In the genomic region with DNA sequence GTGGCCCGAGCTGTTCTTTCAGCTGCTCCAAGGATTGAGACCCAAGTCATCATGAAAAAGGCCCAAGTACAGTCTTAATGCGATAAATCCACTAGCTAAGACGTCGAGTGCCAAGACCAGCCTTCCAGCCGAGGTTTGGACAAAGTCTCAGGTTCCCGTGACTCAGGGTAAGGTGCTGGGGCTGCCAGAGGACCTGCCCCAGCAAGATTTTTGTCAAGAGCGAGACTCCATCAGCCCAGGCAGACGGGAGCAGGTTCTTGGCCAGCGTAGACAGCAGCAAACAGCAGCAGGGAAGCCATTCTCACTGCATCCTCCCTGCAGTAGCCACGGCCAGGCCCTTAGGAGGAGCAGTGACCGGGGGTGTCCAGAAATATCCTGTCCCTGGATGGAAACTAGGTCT, we compare ENCODE assay signal across 19 cellular contexts. TPM values are rescaled to one million over a fixed set of nuclear protein-coding genes. Genes with fewer than 3 reads are reported as not detected.
A peak's percentile ranks its signal among the peaks of the same experiment; 100 is the strongest.
DNase-seq lines count a peak whose midpoint lies in the region; ATAC-seq, FAIRE-seq and TF ChIP-seq lines count a peak whose summit lies in the region.
"Had no signal": no experiment of that assay in that cellular context is flagged by ENCODE, and none has a peak within 500 bp of the region (broad histone marks: within the 10 kb centered on the region; RNA-seq: fewer than 3 reads in every experiment).

No MANE protein-coding gene starts in this region.

- in situ Hi-C loops in IMR-90 (cut with MboI; ENCODE audit: low sequenced_read_pairs): loop anchor here (5.0 kb wide), 1 partner anchor 63 kb away; no protein-coding TSS in a partner anchor
- in situ Hi-C loops in GM12878 (cut with MboI): loop anchor here (5.0 kb wide), 1 partner anchor 63 kb away; no protein-coding TSS in a partner anchor

- FAIRE-seq in GM12878 (lab: Jason Lieb, UNC): no peak
- FAIRE-seq: TTC549 had no signal

- no peak overlapping the region for H2AK9ac ChIP-seq in IMR-90 (replicated peaks; ENCODE audit: low read depth, low read length, poor library complexity)

- TF ChIP-seq EP300 in GM12878 (IDR thresholded peaks at IDR 0.05; ENCODE audit: borderline replicate concordance in 1 of 2, control insufficient read depth in 1 of 2, low read depth in 2 of 2, low read length in 2 of 2) (no peak), ovary (IDR thresholded peaks at IDR 0.05) (no peak)

- H3K4me2 ChIP-seq in IMR-90 (ENCODE audit: low read depth, low read length): no peak overlapping the region
- peak overlapping the region; percentile 60; the same call in 1 of the 2 replicates for H3K4me2 ChIP-seq in GM12878 (ENCODE audit: control insufficient read depth, insufficient read depth)
- no peak overlapping the region for H3K4me2 ChIP-seq in trophoblast cell (ENCODE audit: low read length)
- H3K4me2 ChIP-seq: SK-N-SH had no signal

- H3K79me1 ChIP-seq in IMR-90 (ENCODE audit: low read depth in 1 of 2, low read length in 2 of 2) (peaks cover 15 to 52% of the 10 kb centered on the region in 2 experiments; a peak in 3 of 4 replicates), trophoblast cell (ENCODE audit: low read length) (peaks cover 4% of the 10 kb centered on the region)

- H4K91ac ChIP-seq in IMR-90 (ENCODE audit: insufficient read depth, low read depth, low read length) (no peak overlapping the region), trophoblast cell (ENCODE audit: low read depth, low read length) (no peak overlapping the region)

- no CpG with 5 or more reads among the region's 11 CpGs for WGBS in IMR-90 (ENCODE audit: extremely low coverage in 2 of 2, insufficient read length in 1 of 2), 2 experiments
- WGBS in GM12878 (ENCODE audit: insufficient coverage, insufficient replicate concordance, low lambda C conversion rate, missing lambda C conversion rate): 94% methylated on average over 11 of the region's 11 CpGs
- no CpG with 5 or more reads among the region's 11 CpGs for WGBS in trophoblast cell (ENCODE audit: extremely low coverage, insufficient coverage, insufficient read length)
- WGBS in ovary, 3 donors: 80 to 83% (median 82%) methylated on average over 10 to 11 of the region's 11 CpGs

- H3K27me3 Mint-ChIP-seq in activated CD8-positive, alpha-beta T cell treated with anti-CD3 and anti-CD28 coated beads for 36 hours: no peaks in the 10 kb centered on the region
- no peaks in the 10 kb centered on the region for H3K27me3 Mint-ChIP-seq in activated CD8-positive, alpha-beta T cell treated with anti-CD3 and anti-CD28 coated beads, Interleukin-2, amount 10 ng/mL, durations not matched to agents 7 days and 5 days (ENCODE audit: low read depth)

- H2AFZ ChIP-seq in IMR-90 (replicated peaks; ENCODE audit: low read length, poor library complexity) (no peak overlapping the region), GM12878 (ENCODE audit: control insufficient read depth, low read depth, low read length) (no peak overlapping the region), trophoblast cell (ENCODE audit: insufficient read depth, low read length, poor library complexity) (no peak overlapping the region)

- peaks cover 38% of the 10 kb centered on the region for H3K79me2 ChIP-seq in GM12878 (ENCODE audit: control insufficient read depth, insufficient read depth, low read length)
- H3K79me2 ChIP-seq in trophoblast cell (ENCODE audit: control insufficient read depth, insufficient read depth, low read length, poor library complexity): peaks cover 12% of the 10 kb centered on the region

- POLR2A ChIA-PET in activated CD8-positive, alpha-beta T cell treated with anti-CD3 and anti-CD28 coated beads for 36 hours (lab: Charles Lee): no interaction called here
- POLR2A ChIA-PET in activated CD8-positive, alpha-beta T cell treated with anti-CD3 and anti-CD28 coated beads, Interleukin-2, amount 10 ng/mL, durations not matched to agents 7 days and 5 days (lab: Charles Lee): no interaction called here
- POLR2A ChIA-PET in IMR-90 (lab: Charles Lee; ENCODE audit: unreplicated experiment) (no interaction called here), GM12878 (lab: Charles Lee) (interaction anchor here (0.5 to 0.7 kb wide), 2 partner anchors 61 to 214 kb away, joined by 3 to 9 read pairs; no protein-coding TSS in a partner anchor)

- H4K20me1 ChIP-seq in IMR-90 (ENCODE audit: insufficient read depth, low read length): peaks cover 6% of the 10 kb centered on the region
- no peaks in the 10 kb centered on the region for H4K20me1 ChIP-seq in GM12878 (ENCODE audit: control insufficient read depth, insufficient read depth)

- no peak for DNase-seq in activated CD8-positive, alpha-beta T cell treated with anti-CD3 and anti-CD28 coated beads for 36 hours
- DNase-seq in activated CD8-positive, alpha-beta T cell treated with anti-CD3 and anti-CD28 coated beads, Interleukin-2, amount 10 ng/mL, durations not matched to agents 7 days and 5 days: no peak
- DNase-seq in IMR-90 (no peak), GM12878 (ENCODE audit: low read depth, low spot score) (no peak), trophoblast cell (peak in 1 of 2 donors; percentile 22), ovary (no peak)
- no peak for DNase-seq in stimulated activated CD4-positive, alpha-beta T cell treated with anti-CD3 and anti-CD28 coated beads, Interleukin-2, amount 100 ng/mL, for 48 hours
- DNase-seq: 8988T; activated CD4-positive, alpha-beta T cell treated with anti-CD3 and anti-CD28 coated beads, Interleukin-2, amount 50 U/mL, for 48 hours; activated naive CD4-positive, alpha-beta T cell; HCEC 1CT; NCI-H1436; NCI-H2227 treated with DMSO at 0.1 percent for 48 hours; SK-N-SH; spleen had no signal

- no peak overlapping the region for H2BK20ac ChIP-seq in IMR-90 (ENCODE audit: low read depth, low read length)

- intact Hi-C loops in activated CD8-positive, alpha-beta T cell treated with anti-CD3 and anti-CD28 coated beads for 36 hours (cut with micrococcal nuclease): no loop called here
- intact Hi-C loops in IMR-90 (cut with micrococcal nuclease): no loop called here
- intact Hi-C loops in GM12878 (cut with micrococcal nuclease; ENCODE audit: unreplicated experiment): no loop called here
- intact Hi-C loops in ovary (cut with DNase I): loop anchor here in 2 of 4 donors (5.0 kb wide), 1 partner anchor 63 kb away; no protein-coding TSS in a partner anchor

- H4K8ac ChIP-seq in IMR-90 (ENCODE audit: low read depth in 2 of 2, low read length in 2 of 2) (no peak overlapping the region), trophoblast cell (ENCODE audit: low read depth, low read length) (no peak overlapping the region)

- H3K18ac ChIP-seq in IMR-90 (ENCODE audit: low read depth, low read length) (no peak overlapping the region), trophoblast cell (ENCODE audit: low read length) (no peak overlapping the region)

- dilution Hi-C loops in IMR-90 (cut with HindIII; ENCODE audit: low sequenced_read_pairs, unreplicated experiment): no loop called here

- no peak overlapping the region for H2BK15ac ChIP-seq in IMR-90 (ENCODE audit: low read depth, low read length)

- H3K4me3 ChIP-seq in IMR-90 (ENCODE audit: insufficient read depth, low read depth, low read length) (no peak overlapping the region), GM12878 (no peak overlapping the region), trophoblast cell (ENCODE audit: low read depth, low read length) (no peak overlapping the region), ovary (no peak overlapping the region)
- H3K4me3 ChIP-seq: gastroesophageal sphincter, spleen had no signal

- SMC1A ChIA-PET in GM12878 (lab: Charles Lee; ENCODE audit: uncharacterized antibody, unreplicated experiment): no interaction called here

- H3K4me1 Mint-ChIP-seq in activated CD8-positive, alpha-beta T cell treated with anti-CD3 and anti-CD28 coated beads for 36 hours (ENCODE audit: low read depth): peaks cover 30% of the 10 kb centered on the region
- peaks cover 39% of the 10 kb centered on the region for H3K4me1 Mint-ChIP-seq in activated CD8-positive, alpha-beta T cell treated with anti-CD3 and anti-CD28 coated beads, Interleukin-2, amount 10 ng/mL, durations not matched to agents 7 days and 5 days (ENCODE audit: low read depth)

- H3K4me3 Mint-ChIP-seq in activated CD8-positive, alpha-beta T cell treated with anti-CD3 and anti-CD28 coated beads for 36 hours: peak overlapping the region; percentile 85
- no peak overlapping the region for H3K4me3 Mint-ChIP-seq in activated CD8-positive, alpha-beta T cell treated with anti-CD3 and anti-CD28 coated beads, Interleukin-2, amount 10 ng/mL, durations not matched to agents 7 days and 5 days

- 0 out of 2 replicates have a peak, but pooled peaks cover 3% of the 10 kb centered on the region for H3K9me1 ChIP-seq in IMR-90 (ENCODE audit: insufficient read depth, low read length)

- H3K4me1 ChIP-seq in IMR-90 (ENCODE audit: control insufficient read depth, insufficient read depth, low read length): peaks cover 5% of the 10 kb centered on the region; the same call in 1 of the 2 replicates
- H3K4me1 ChIP-seq in GM12878 (ENCODE audit: control insufficient read depth, insufficient read depth, low read length): peaks cover 22% of the 10 kb centered on the region
- peaks cover 6 to 9% of the 10 kb centered on the region in 2 experiments for H3K4me1 ChIP-seq in trophoblast cell (ENCODE audit: control insufficient read depth in 1 of 2, insufficient read depth in 2 of 2, low read length in 2 of 2)
- peaks cover 2% of the 10 kb centered on the region for H3K4me1 ChIP-seq in ovary (ENCODE audit: insufficient read depth)

- H3K27me3 ChIP-seq in IMR-90 (ENCODE audit: control insufficient read depth, insufficient read depth, low read length) (no peaks in the 10 kb centered on the region), GM12878 (replicated peaks in 1 of 2; ENCODE audit: control insufficient read depth in 2 of 2, insufficient read depth in 2 of 2, low read length in 1 of 2) (no peaks in the 10 kb centered on the region), trophoblast cell (ENCODE audit: insufficient read depth, low read length) (no peaks in the 10 kb centered on the region), ovary (no peaks in the 10 kb centered on the region)
- H3K27me3 ChIP-seq: gastroesophageal sphincter, spleen had no signal

- H2BK120ac ChIP-seq in IMR-90 (ENCODE audit: low read depth, low read length): no peak overlapping the region
- no peak overlapping the region for H2BK120ac ChIP-seq in trophoblast cell (ENCODE audit: insufficient read depth, low read length, poor library complexity)

- H3K23ac ChIP-seq in IMR-90 (ENCODE audit: low read depth, low read length) (no peak overlapping the region), trophoblast cell (ENCODE audit: low read length) (no peak overlapping the region)

- no peak overlapping the region for H4K12ac ChIP-seq in trophoblast cell (ENCODE audit: low read depth, low read length)

- no peak for TF ChIP-seq CTCF in activated CD8-positive, alpha-beta T cell treated with anti-CD3 and anti-CD28 coated beads for 36 hours (IDR thresholded peaks at IDR 0.05)
- TF ChIP-seq CTCF in IMR-90 (conservative IDR thresholded peaks at IDR 0.05; ENCODE audit: low read depth, low read length) (no peak), GM12878 (IDR thresholded peaks at IDR 0.05 in 2 of 3, conservative IDR thresholded peaks at IDR 0.05 in 1 of 3; ENCODE audit: control insufficient read depth in 2 of 3, extremely low read depth in 1 of 3, insufficient read depth in 1 of 3, low read depth in 3 of 3, low read length in 3 of 3) (no peak), ovary (IDR thresholded peaks at IDR 0.05) (no peak)

- no peak for ATAC-seq in activated CD8-positive, alpha-beta T cell treated with anti-CD3 and anti-CD28 coated beads for 36 hours
- no peak for ATAC-seq in activated CD8-positive, alpha-beta T cell treated with anti-CD3 and anti-CD28 coated beads, Interleukin-2, amount 10 ng/mL, durations not matched to agents 7 days and 5 days
- no peak for ATAC-seq in IMR-90 (ENCODE audit: low read depth)
- ATAC-seq in GM12878: no peak
- no peak for ATAC-seq in GM18873 (IDR thresholded peaks at IDR 0.05; ENCODE audit: low FRiP score, unreplicated experiment)
- ATAC-seq: gastroesophageal sphincter had no signal

- no peaks in the 10 kb centered on the region for H3K9me3 Mint-ChIP-seq in activated CD8-positive, alpha-beta T cell treated with anti-CD3 and anti-CD28 coated beads for 36 hours
- H3K9me3 Mint-ChIP-seq in activated CD8-positive, alpha-beta T cell treated with anti-CD3 and anti-CD28 coated beads, Interleukin-2, amount 10 ng/mL, durations not matched to agents 7 days and 5 days (ENCODE audit: insufficient read depth): no peaks in the 10 kb centered on the region

- RAD21 ChIA-PET in GM12878 (lab: Charles Lee; ENCODE audit: unreplicated experiment): no interaction called here

- peaks cover 44% of the 10 kb centered on the region for H3K36me3 Mint-ChIP-seq in activated CD8-positive, alpha-beta T cell treated with anti-CD3 and anti-CD28 coated beads for 36 hours (ENCODE audit: low read depth)
- H3K36me3 Mint-ChIP-seq in activated CD8-positive, alpha-beta T cell treated with anti-CD3 and anti-CD28 coated beads, Interleukin-2, amount 10 ng/mL, durations not matched to agents 7 days and 5 days (ENCODE audit: low read depth): peaks cover 49% of the 10 kb centered on the region

- H4K5ac ChIP-seq in IMR-90 (ENCODE audit: low read depth, low read length): no peak overlapping the region

- CTCF ChIA-PET in activated CD8-positive, alpha-beta T cell treated with anti-CD3 and anti-CD28 coated beads for 36 hours (lab: Charles Lee): interaction anchor here (1.2 kb wide), 1 partner anchor 18 kb away, joined by 3 read pairs; no protein-coding TSS in a partner anchor
- CTCF ChIA-PET in activated CD8-positive, alpha-beta T cell treated with anti-CD3 and anti-CD28 coated beads, Interleukin-2, amount 10 ng/mL, durations not matched to agents 7 days and 5 days (lab: Charles Lee): interaction anchor here (0.6 kb wide), 1 partner anchor 10 kb away, joined by 3 read pairs; no protein-coding TSS in a partner anchor
- CTCF ChIA-PET in IMR-90 (lab: Yijun Ruan, JAX) (no interaction called here), GM12878 (lab: Yijun Ruan, JAX) (interaction anchor here (1.3 kb wide), 1 partner anchor 15 kb away, joined by 3 read pairs; no protein-coding TSS in a partner anchor)

- no peak overlapping the region for H2AK5ac ChIP-seq in IMR-90 (ENCODE audit: low read depth, low read length)
- no peak overlapping the region for H2AK5ac ChIP-seq in trophoblast cell (ENCODE audit: low read length)

- H2BK5ac ChIP-seq in IMR-90 (ENCODE audit: low read depth, low read length, poor library complexity, severe bottlenecking) (no peak overlapping the region), trophoblast cell (ENCODE audit: low read depth, low read length, poor library complexity) (no peak overlapping the region)

- H3K36me3 ChIP-seq in IMR-90 (ENCODE audit: control insufficient read depth, insufficient read depth, low read length) (peaks cover 24% of the 10 kb centered on the region), GM12878 (ENCODE audit: control insufficient read depth in 2 of 2, insufficient read depth in 2 of 2, low read length in 1 of 2) (peaks cover 0 to 12% of the 10 kb centered on the region in 2 experiments; a peak in 3 of 4 replicates), trophoblast cell (ENCODE audit: control insufficient read depth in 1 of 2, insufficient read depth in 2 of 2, low read length in 2 of 2) (peaks cover 28 to 30% of the 10 kb centered on the region in 2 experiments), ovary (no peaks in the 10 kb centered on the region)

- no peak overlapping the region for H3K14ac ChIP-seq in IMR-90 (replicated peaks; ENCODE audit: low read depth, low read length)
- no peak overlapping the region for H3K14ac ChIP-seq in trophoblast cell (ENCODE audit: low read length)

- peak overlapping the region; percentile 43 for H3K27ac Mint-ChIP-seq in activated CD8-positive, alpha-beta T cell treated with anti-CD3 and anti-CD28 coated beads for 36 hours
- H3K27ac Mint-ChIP-seq in activated CD8-positive, alpha-beta T cell treated with anti-CD3 and anti-CD28 coated beads, Interleukin-2, amount 10 ng/mL, durations not matched to agents 7 days and 5 days: no peak overlapping the region

- H3K4ac ChIP-seq in IMR-90 (ENCODE audit: low read depth, low read length) (no peak overlapping the region), trophoblast cell (ENCODE audit: low read depth, low read length) (peak overlapping the region; percentile 2)

- TF ChIP-seq POLR2A in IMR-90 (IDR thresholded peaks at IDR 0.05; ENCODE audit: low read depth, low read length): no peak
- TF ChIP-seq POLR2A in GM12878 (IDR thresholded peaks at IDR 0.05; ENCODE audit: low read depth, low read length): no peak; the same call in 1 of the 2 replicates
- no peak for TF ChIP-seq POLR2A in ovary (IDR thresholded peaks at IDR 0.05)

- H3K9me3 ChIP-seq in IMR-90 (ENCODE audit: control insufficient read depth, insufficient read depth, low read length) (no peaks in the 10 kb centered on the region), GM12878 (replicated peaks; ENCODE audit: control insufficient read depth, insufficient read depth, low read length) (no peaks in the 10 kb centered on the region), trophoblast cell (ENCODE audit: insufficient read depth, low read depth, low read length) (no peaks in the 10 kb centered on the region), ovary (no peaks in the 10 kb centered on the region)
- H3K9me3 ChIP-seq: gastroesophageal sphincter, SK-N-SH, spleen had no signal

- H3K27ac ChIP-seq in IMR-90 (ENCODE audit: insufficient read depth, low read length) (no peak overlapping the region), GM12878 (ENCODE audit: control insufficient read depth, insufficient read depth) (no peak overlapping the region), trophoblast cell (ENCODE audit: low read depth, low read length) (no peak overlapping the region), ovary (no peak overlapping the region)
- H3K27ac ChIP-seq: C4-2B, gastroesophageal sphincter had no signal

- H3K56ac ChIP-seq in IMR-90 (ENCODE audit: extremely low read depth, insufficient read depth, low read length): no peak overlapping the region

- no peak overlapping the region for H2BK12ac ChIP-seq in trophoblast cell (ENCODE audit: low read length)

- no peak for TF ChIP-seq RAD21 in IMR-90 (IDR thresholded peaks at IDR 0.05; ENCODE audit: low read length)
- TF ChIP-seq RAD21 in GM12878 (IDR thresholded peaks at IDR 0.05; ENCODE audit: insufficient read depth, low read depth, low read length): no peak

- H3K9ac ChIP-seq in IMR-90 (ENCODE audit: low read depth, low read length): no peak overlapping the region
- H3K9ac ChIP-seq in GM12878 (ENCODE audit: control insufficient read depth, insufficient read depth, low read length): no peak overlapping the region
- H3K9ac ChIP-seq in trophoblast cell (ENCODE audit: low read length): no peak overlapping the region
- H3K9ac ChIP-seq: SK-N-SH had no signal

- BruUV-seq in IMR-90 (replicated peaks; lab: Mats Ljungman, UMichigan) (TSS peak; percentile 56), GM12878 (replicated peaks; lab: Mats Ljungman, UMichigan) (no TSS peak)

RNA-seq across cellular contexts. Expression of gene FEM1A, which starts 3.4 kb away (rescaled TPM):
- total RNA-seq in activated CD8-positive, alpha-beta T cell treated with anti-CD3 and anti-CD28 coated beads for 36 hours: 10 to 100 TPM; 11.4 TPM
- total RNA-seq in activated CD8-positive, alpha-beta T cell treated with anti-CD3 and anti-CD28 coated beads, Interleukin-2, amount 10 ng/mL, durations not matched to agents 7 days and 5 days: 10 to 100 TPM; 12.3 to 12.7 TPM
- total RNA-seq in IMR-90 (2012; rRNA removed) (8.6 and 8.8 TPM in 2 replicates), GM12878 (2014; rRNA removed) (14.0 and 17.4 TPM in 2 replicates), GM12878 (2014; rRNA removed; fragmentation: Illumina TruSeq; extraction: Trizol) (5.7 and 6.9 TPM in 2 replicates), GM12878 (2021) (14.3 and 15.0 TPM in 2 replicates), ovary (10 to 100 TPM in 2 of 7 donors, 1 to 10 TPM in 5; 7.4 to 11.4 (median 9.1) TPM)
- polyA plus RNA-seq in IMR-90 (2012; rRNA removed) (5.3 and 5.8 TPM in 2 replicates), GM12878 (2011; rRNA removed) (1.6 and 3.0 TPM in 2 replicates), GM12878 (2014; fragmentation: Illumina TruSeq; extraction: Trizol) (3.5 and 4.7 TPM in 2 replicates), GM12878 (2014; fragmentation: Nextera tagmentation; extraction: Ambion mirVana) (under 1 TPM; 0.27 to 0.31 TPM), GM12878 (2014; rRNA removed) (9.1 and 10.7 TPM in 2 replicates), GM12878 (2016; fragmentation: Nextera tagmentation; extraction: Ambion mirVana) (1 to 10 TPM; 2.4 to 2.7 TPM), ovary (1 to 10 TPM; 3.6 to 4.4 TPM)
- polyA plus RNA-seq in IMR-90 (2012; cell fraction: cytosol; rRNA removed): 2.4 and 5.0 TPM in 2 replicates
- 1.8 and 3.2 TPM in 2 replicates for polyA plus RNA-seq in IMR-90 (2012; cell fraction: nucleus; rRNA removed; ENCODE audit: low replicate concordance)
- total RNA-seq in GM12878 (2013; cell fraction: nucleolus; rRNA removed): 8.5 and 10.8 TPM in 2 replicates
- 0.29 TPM for polyA plus RNA-seq in GM12878 (2011; ENCODE audit: low read depth)
- 3.7 and 5.4 TPM in 2 replicates for polyA plus RNA-seq in GM12878 (2011; cell fraction: cytosol; rRNA removed)
- 8.4 TPM in 2 replicates for polyA plus RNA-seq in GM12878 (2011; cell fraction: nucleus; rRNA removed)
- 0.85 and 1.00 TPM in 2 replicates for polyA plus RNA-seq in GM12878 (2012)
- polyA minus RNA-seq in GM12878 (2011; rRNA and poly(A)+ RNA removed): 5.5 and 9.7 TPM in 2 replicates
- polyA minus RNA-seq in GM12878 (2011; cell fraction: cytosol; rRNA and poly(A)+ RNA removed): 3.2 and 5.0 TPM in 2 replicates
- polyA minus RNA-seq in GM12878 (2011; cell fraction: nucleus; rRNA and poly(A)+ RNA removed): 6.6 and 12.1 TPM in 2 replicates
- polyA plus RNA-seq in trophoblast cell (2013): 6.2 TPM in 2 replicates

RNA-seq across cellular contexts. Expression of gene TICAM1, which starts 36.5 kb away (rescaled TPM):
- 10 to 100 TPM; 17.4 to 17.5 TPM for total RNA-seq in activated CD8-positive, alpha-beta T cell treated with anti-CD3 and anti-CD28 coated beads for 36 hours
- 10 to 100 TPM; 14.0 to 15.2 TPM for total RNA-seq in activated CD8-positive, alpha-beta T cell treated with anti-CD3 and anti-CD28 coated beads, Interleukin-2, amount 10 ng/mL, durations not matched to agents 7 days and 5 days
- total RNA-seq in IMR-90 (2012; rRNA removed) (0.90 and 1.1 TPM in 2 replicates), GM12878 (2014; rRNA removed) (3.1 and 4.0 TPM in 2 replicates), GM12878 (2014; rRNA removed; fragmentation: Illumina TruSeq; extraction: Trizol) (3.8 and 4.2 TPM in 2 replicates), GM12878 (2021) (31.1 and 32.0 TPM in 2 replicates), ovary (10 to 100 TPM in 2 of 7 donors, 1 to 10 TPM in 5; 3.6 to 13.3 (median 9.6) TPM)
- polyA plus RNA-seq in IMR-90 (2012; rRNA removed) (9.2 and 10.9 TPM in 2 replicates), GM12878 (2011; rRNA removed) (0.84 and 2.6 TPM in 2 replicates), GM12878 (2014; fragmentation: Illumina TruSeq; extraction: Trizol) (2.7 and 6.4 TPM in 2 replicates), GM12878 (2014; fragmentation: Nextera tagmentation; extraction: Ambion mirVana) (under 1 TPM; 0.31 to 0.99 TPM), GM12878 (2014; rRNA removed) (14.1 and 19.3 TPM in 2 replicates), GM12878 (2016; fragmentation: Nextera tagmentation; extraction: Ambion mirVana) (10 to 100 TPM; 19.5 to 21.3 TPM), ovary (1 to 10 TPM; 2.5 to 7.8 TPM)
- 6.4 and 7.8 TPM in 2 replicates for polyA plus RNA-seq in IMR-90 (2012; cell fraction: cytosol; rRNA removed)
- polyA plus RNA-seq in IMR-90 (2012; cell fraction: nucleus; rRNA removed; ENCODE audit: low replicate concordance): 2.4 and 4.9 TPM in 2 replicates
- total RNA-seq in GM12878 (2013; cell fraction: nucleolus; rRNA removed): 18.2 and 19.6 TPM in 2 replicates
- polyA plus RNA-seq in GM12878 (2011; ENCODE audit: low read depth): 5.8 TPM
- polyA plus RNA-seq in GM12878 (2011; cell fraction: cytosol; rRNA removed): 5.2 and 7.1 TPM in 2 replicates
- polyA plus RNA-seq in GM12878 (2011; cell fraction: nucleus; rRNA removed): 10.0 and 20.2 TPM in 2 replicates
- polyA plus RNA-seq in GM12878 (2012): 19.8 and 26.3 TPM in 2 replicates
- 2.0 and 4.6 TPM in 2 replicates for polyA minus RNA-seq in GM12878 (2011; rRNA and poly(A)+ RNA removed)
- polyA minus RNA-seq in GM12878 (2011; cell fraction: cytosol; rRNA and poly(A)+ RNA removed): 8.5 and 12.0 TPM in 2 replicates
- polyA minus RNA-seq in GM12878 (2011; cell fraction: nucleus; rRNA and poly(A)+ RNA removed): 2.3 and 5.7 TPM in 2 replicates
- 7.5 and 7.6 TPM in 2 replicates for polyA plus RNA-seq in trophoblast cell (2013)
